In the genomic region with DNA sequence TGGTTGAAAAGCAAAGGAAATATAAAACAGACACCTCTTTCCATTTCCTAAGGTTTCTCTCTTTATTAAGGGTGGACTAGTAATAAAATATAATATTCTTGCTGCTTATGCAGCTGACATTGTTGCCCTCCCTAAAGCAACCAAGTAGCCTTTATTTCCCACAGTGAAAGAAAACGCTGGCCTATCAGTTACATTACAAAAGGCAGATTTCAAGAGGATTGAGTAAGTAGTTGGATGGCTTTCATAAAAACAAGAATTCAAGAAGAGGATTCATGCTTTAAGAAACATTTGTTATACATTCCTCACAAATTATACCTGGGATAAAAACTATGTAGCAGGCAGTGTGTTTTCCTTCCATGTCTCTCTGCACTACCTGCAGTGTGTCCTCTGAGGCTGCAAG, we compare ENCODE assay signal across 19 cellular contexts.
DNase-seq lines count a peak whose midpoint lies in the region; ATAC-seq and TF ChIP-seq lines count a peak whose summit lies in the region.
"Had no signal": no experiment of that assay in that cellular context is flagged by ENCODE, and none has a peak within 500 bp of the region (broad histone marks: within the 10 kb centered on the region; RNA-seq: fewer than 3 reads in every experiment).

No MANE protein-coding gene starts in this region.

- ATAC-seq in IMR-90 (ENCODE audit: low read depth) (no peak), HG02623 (IDR thresholded peaks at IDR 0.05; ENCODE audit: unreplicated experiment) (no peak)
- ATAC-seq: GM12878, GM23338, HCT116 had no signal

- BruUV-seq in IMR-90 (replicated peaks; lab: Mats Ljungman, UMichigan) = no TSS peak

- H2AK5ac ChIP-seq in IMR-90 (ENCODE audit: low read depth, low read length) = no peak overlapping the region

- no peak overlapping the region for H3K18ac ChIP-seq in IMR-90 (ENCODE audit: low read depth, low read length)

- POLR2A ChIA-PET in IMR-90 (lab: Charles Lee; ENCODE audit: unreplicated experiment) = no interaction called here

- no peak overlapping the region for H3K9ac ChIP-seq in IMR-90 (ENCODE audit: low read depth, low read length)
- H3K9ac ChIP-seq: BLaER1 treated with 17β-estradiol and CSF1 and Interleukin-3, amounts not matched to agents 10 nM and 100 nM had no signal

- no peaks in the 10 kb centered on the region for H3K9me3 ChIP-seq in IMR-90 (ENCODE audit: control insufficient read depth, insufficient read depth, low read length)
- H3K9me3 ChIP-seq in thyroid gland = no peaks in the 10 kb centered on the region
- H3K9me3 ChIP-seq: BE2C; BLaER1 treated with 17β-estradiol and CSF1 and Interleukin-3, amounts not matched to agents 10 nM and 100 nM had no signal

- H3K4ac ChIP-seq in IMR-90 (ENCODE audit: low read depth, low read length) = no peak overlapping the region

- no peak overlapping the region for H3K56ac ChIP-seq in IMR-90 (ENCODE audit: extremely low read depth, insufficient read depth, low read length)

- no peak overlapping the region for H3K14ac ChIP-seq in IMR-90 (replicated peaks; ENCODE audit: low read depth, low read length)

- no peak overlapping the region for H2AFZ ChIP-seq in IMR-90 (replicated peaks; ENCODE audit: low read length, poor library complexity)
- H2AFZ ChIP-seq: GM23338 had no signal

- no peak overlapping the region for H4K91ac ChIP-seq in IMR-90 (ENCODE audit: insufficient read depth, low read depth, low read length)

- no peaks in the 10 kb centered on the region for H4K20me1 ChIP-seq in IMR-90 (ENCODE audit: insufficient read depth, low read length)
- H4K20me1 ChIP-seq: BLaER1 treated with 17β-estradiol and CSF1 and Interleukin-3, amounts not matched to agents 10 nM and 100 nM had no signal

- no CpG with 5 or more reads among the region's 1 CpG for WGBS in IMR-90 (ENCODE audit: extremely low coverage in 2 of 2, insufficient read length in 1 of 2), 2 experiments
- WGBS in thyroid gland, 2 donors = 41% methylated on average over 1 of the region's 1 CpG

- no peak overlapping the region for H3K27ac ChIP-seq in IMR-90 (ENCODE audit: insufficient read depth, low read length)
- peak overlapping the region; percentile 47 to 80 (median 48) for H3K27ac ChIP-seq in thyroid gland
- H3K27ac ChIP-seq: BLaER1 treated with 17β-estradiol and CSF1 and Interleukin-3, amounts not matched to agents 10 nM and 100 nM had no signal

- H2AK9ac ChIP-seq in IMR-90 (replicated peaks; ENCODE audit: low read depth, low read length, poor library complexity) = no peak overlapping the region

- H3K79me1 ChIP-seq in IMR-90 (ENCODE audit: low read depth in 1 of 2, low read length in 2 of 2) = peaks cover 10 to 41% of the 10 kb centered on the region in 2 experiments

- no peak overlapping the region for H3K4me2 ChIP-seq in IMR-90 (ENCODE audit: low read depth, low read length)
- H3K4me2 ChIP-seq: BLaER1 treated with 17β-estradiol and CSF1 and Interleukin-3, amounts not matched to agents 10 nM and 100 nM; GM23338 had no signal

- no peak overlapping the region for H2BK15ac ChIP-seq in IMR-90 (ENCODE audit: low read depth, low read length)

- no peak for TF ChIP-seq RAD21 in IMR-90 (IDR thresholded peaks at IDR 0.05; ENCODE audit: low read length)

- no peak overlapping the region for H2BK5ac ChIP-seq in IMR-90 (ENCODE audit: low read depth, low read length, poor library complexity, severe bottlenecking)

- peaks cover 28% of the 10 kb centered on the region for H3K4me1 ChIP-seq in IMR-90 (ENCODE audit: control insufficient read depth, insufficient read depth, low read length)
- H3K4me1 ChIP-seq in thyroid gland = peaks cover 38 to 40% of the 10 kb centered on the region in 2 donors
- H3K4me1 ChIP-seq: BLaER1 treated with 17β-estradiol and CSF1 and Interleukin-3, amounts not matched to agents 10 nM and 100 nM had no signal

- peaks cover 34% of the 10 kb centered on the region for H3K9me1 ChIP-seq in IMR-90 (ENCODE audit: insufficient read depth, low read length)

- dilution Hi-C loops in IMR-90 (cut with HindIII; ENCODE audit: low sequenced_read_pairs, unreplicated experiment) = no loop called here

- H3K4me3 ChIP-seq in IMR-90 (ENCODE audit: insufficient read depth, low read depth, low read length) (no peak overlapping the region), thyroid gland (replicated peaks in 1 of 3) (no peak overlapping the region)
- H3K4me3 ChIP-seq: BLaER1 treated with 17β-estradiol and CSF1 and Interleukin-3, amounts not matched to agents 10 nM and 100 nM; GM12878; GM23338 had no signal

- CTCF ChIA-PET in IMR-90 (lab: Yijun Ruan, JAX) = interaction anchor here (0.8 to 1.1 kb wide), 3 partner anchors 18 to 437 kb away, joined by 3 to 4 read pairs (median 4); no protein-coding TSS in a partner anchor

- peaks cover 33% of the 10 kb centered on the region for H3K36me3 ChIP-seq in IMR-90 (ENCODE audit: control insufficient read depth, insufficient read depth, low read length)
- peaks cover 15 to 19% of the 10 kb centered on the region in 2 donors for H3K36me3 ChIP-seq in thyroid gland
- H3K36me3 ChIP-seq: BLaER1 treated with 17β-estradiol and CSF1 and Interleukin-3, amounts not matched to agents 10 nM and 100 nM had no signal

- peak; percentile 25 for DNase-seq in IMR-90
- peak; percentile 54 for DNase-seq in fibroblast of peridontal ligament (ENCODE audit: extremely low read depth)
- no peak for DNase-seq in thyroid gland
- no peak for DNase-seq in stimulated activated CD4-positive, alpha-beta T cell treated with anti-CD3 and anti-CD28 coated beads, Interleukin-2, amount 100 ng/mL, for 48 hours
- no peak for DNase-seq in HPDE6-E6E7 (ENCODE audit: extremely low spot score)
- DNase-seq: AML-193; BE2C; CD4-positive, alpha-beta T cell; CD8-positive, alpha-beta memory T cell; DMS 273 treated with DMSO at 0.1 percent for 48 hours; DMS79; EL; GDM1; H9 had no signal

- TF ChIP-seq POLR2A in IMR-90 (IDR thresholded peaks at IDR 0.05; ENCODE audit: low read depth, low read length) = no peak
- TF ChIP-seq POLR2A in thyroid gland (IDR thresholded peaks at IDR 0.05) = no peak

- no peak overlapping the region for H3K23ac ChIP-seq in IMR-90 (ENCODE audit: low read depth, low read length)

- H3K27me3 ChIP-seq in IMR-90 (ENCODE audit: control insufficient read depth, insufficient read depth, low read length) (no peaks in the 10 kb centered on the region), thyroid gland (no peaks in the 10 kb centered on the region)
- H3K27me3 ChIP-seq: BE2C; BLaER1 treated with 17β-estradiol and CSF1 and Interleukin-3, amounts not matched to agents 10 nM and 100 nM had no signal

- H2BK120ac ChIP-seq in IMR-90 (ENCODE audit: low read depth, low read length) = no peak overlapping the region

- intact Hi-C loops in IMR-90 (cut with micrococcal nuclease) (loop anchor here (5.0 kb wide), 1 partner anchor 37 kb away; no protein-coding TSS in a partner anchor), thyroid gland (cut with DNase I) (no loop called here)

- H4K8ac ChIP-seq in IMR-90 (ENCODE audit: low read depth in 2 of 2, low read length in 2 of 2) = no peak overlapping the region

- no peak for TF ChIP-seq CTCF in IMR-90 (conservative IDR thresholded peaks at IDR 0.05; ENCODE audit: low read depth, low read length)
- TF ChIP-seq CTCF in thyroid gland (IDR thresholded peaks at IDR 0.05) = no peak

- no peak overlapping the region for H2BK20ac ChIP-seq in IMR-90 (ENCODE audit: low read depth, low read length)

- H4K5ac ChIP-seq in IMR-90 (ENCODE audit: low read depth, low read length) = no peak overlapping the region

- in situ Hi-C loops in IMR-90 (cut with MboI; ENCODE audit: low sequenced_read_pairs) = no loop called here

TF ChIP-seq in IMR-90, 13 proteins besides CTCF, POLR2A, EP300 and RAD21:
- TF ChIP-seq CHD1 (IDR thresholded peaks at IDR 0.05; ENCODE audit: low read depth, low read length) (no peak), NFE2L2 (IDR thresholded peaks at IDR 0.05; ENCODE audit: low read depth, low read length) (no peak), FOS (IDR thresholded peaks at IDR 0.05; ENCODE audit: low read depth, low read length) (no peak)

Comparison
In these comparisons a context has a peak if more than half of its experiments do, and no peak if none do; other contexts are left out.
1. DNase-seq: peak in IMR-90 (single experiment) and fibroblast of peridontal ligament (single experiment); none in thyroid gland (0 of 2), stimulated activated CD4-positive, alpha-beta T cell treated with anti-CD3 and anti-CD28 coated beads, Interleukin-2, amount 100 ng/mL, for 48 hours (0 of 2) and HPDE6-E6E7 (single experiment).